16 cellular contexts compared by ENCODE assay signal in the genomic region with DNA sequence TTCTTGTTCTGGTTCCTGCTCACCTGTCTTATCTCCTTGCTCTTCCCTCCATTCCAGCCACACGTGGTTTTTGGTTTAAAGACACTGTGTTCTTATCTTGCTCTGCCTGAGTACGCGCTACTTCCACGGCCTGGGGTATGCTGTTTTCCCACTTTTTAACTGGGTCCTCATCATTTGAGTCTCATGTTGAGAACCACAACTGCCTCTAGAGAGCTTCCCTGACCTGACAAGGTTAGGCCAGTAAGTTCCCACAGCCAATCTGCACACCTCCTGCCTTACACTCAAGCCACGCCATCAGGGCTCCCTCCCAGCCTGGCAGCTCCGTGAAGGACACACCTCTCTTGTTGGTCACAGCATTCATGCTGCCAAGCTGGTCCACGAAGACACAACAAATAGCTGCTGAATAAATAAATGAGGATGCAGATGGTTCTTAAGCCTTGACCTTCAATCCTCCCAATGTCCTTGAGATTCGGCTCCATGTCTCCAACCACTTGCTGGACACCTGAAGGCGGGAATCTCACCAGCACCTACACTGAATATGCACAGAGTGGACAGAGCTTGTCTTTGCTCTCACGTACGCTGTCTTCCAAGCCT.
A peak's percentile ranks its signal among the peaks of the same experiment; 100 is the strongest.
DNase-seq lines count a peak whose midpoint lies in the region; ATAC-seq, FAIRE-seq and TF ChIP-seq lines count a peak whose summit lies in the region.
"Had no signal": no experiment of that assay in that cellular context is flagged by ENCODE, and none has a peak within 500 bp of the region (broad histone marks: within the 10 kb centered on the region; RNA-seq: fewer than 3 reads in every experiment).

No MANE protein-coding gene starts in this region.

- H3K27me3 Mint-ChIP-seq in activated B cell treated with CpG ODN at 0.5 μM for 24 hours: no peaks in the 10 kb centered on the region

- H3K4me1 ChIP-seq in H1 (replicated peaks in 1 of 4; ENCODE audit: control insufficient read depth in 3 of 4, insufficient read depth in 4 of 4, low read length in 3 of 4): peaks cover 0 to 8% (median 0%) of the 10 kb centered on the region in 4 experiments; a peak in 2 of 7 replicates
- peaks cover 14 to 28% (median 17%) of the 10 kb centered on the region in 4 donors for H3K4me1 ChIP-seq in upper lobe of left lung
- peaks cover 0 to 2% of the 10 kb centered on the region in 2 donors for H3K4me1 ChIP-seq in small intestine (ENCODE audit: control insufficient read depth in 2 of 2, insufficient read depth in 1 of 2, low read depth in 1 of 2, low read length in 1 of 2)

- 0 out of 2 replicates have a peak overlapping the region, but pooled peaks have one; percentile 19 for H2AK5ac ChIP-seq in H1 (ENCODE audit: low read depth, low read length)

- H3K56ac ChIP-seq in H1 (replicated peaks; ENCODE audit: insufficient read length, low read depth, low read length): no peak overlapping the region

- H3K9ac ChIP-seq in H1 (replicated peaks in 1 of 4; ENCODE audit: extremely low read depth in 1 of 4, low read depth in 3 of 4, low read length in 3 of 4): no peak overlapping the region

- no peak overlapping the region for H2AFZ ChIP-seq in H1 (ENCODE audit: low read length)

- H3K14ac ChIP-seq in H1 (ENCODE audit: insufficient read length): no peak overlapping the region

- H3K27ac ChIP-seq in H1 (ENCODE audit: low read depth, low read length) (no peak overlapping the region), upper lobe of left lung (peak overlapping the region in 3 of 4 donors; percentile 4 to 39 (median 28)), small intestine (ENCODE audit: low read depth in 1 of 2, low read length in 1 of 2) (no peak overlapping the region)
- H3K27ac ChIP-seq: pancreas, SJSA1, suprapubic skin had no signal

- no peaks in the 10 kb centered on the region for H4K20me1 ChIP-seq in H1 (replicated peaks in 1 of 2; ENCODE audit: control insufficient read depth in 1 of 2, insufficient read depth in 2 of 2, low read length in 2 of 2)

- H3K27me3 ChIP-seq in H1 (replicated peaks in 1 of 4; ENCODE audit: control insufficient read depth in 3 of 4, extremely low read depth in 1 of 4, insufficient read depth in 3 of 4, low read length in 3 of 4): no peaks in the 10 kb centered on the region
- H3K27me3 ChIP-seq in upper lobe of left lung: no peaks in the 10 kb centered on the region
- H3K27me3 ChIP-seq in small intestine (ENCODE audit: control insufficient read depth in 2 of 2, insufficient read depth in 2 of 2, low read length in 2 of 2): no peaks in the 10 kb centered on the region
- H3K27me3 ChIP-seq: pancreas, SJSA1, suprapubic skin had no signal

- H3K23me2 ChIP-seq in H1 (ENCODE audit: low read depth, low read length): no peaks in the 10 kb centered on the region

- peaks cover 82% of the 10 kb centered on the region for H3K36me3 Mint-ChIP-seq in activated B cell treated with CpG ODN at 0.5 μM for 24 hours (ENCODE audit: low read depth)

- H2BK5ac ChIP-seq in H1 (ENCODE audit: low read depth, low read length): no peak overlapping the region

- no peak overlapping the region for H2BK120ac ChIP-seq in H1 (replicated peaks; ENCODE audit: low read depth, low read length)

- TF ChIP-seq POLR2A in H1 (IDR thresholded peaks at IDR 0.05; ENCODE audit: control extremely low read depth in 1 of 2, low read depth in 2 of 2, low read length in 2 of 2): no peak
- no peak for TF ChIP-seq POLR2A in upper lobe of left lung (IDR thresholded peaks at IDR 0.05)

- H3K4me2 ChIP-seq in H1 (ENCODE audit: insufficient read depth in 1 of 2, low read depth in 2 of 2, low read length in 2 of 2): no peak overlapping the region

- no peaks in the 10 kb centered on the region; a peak in 1 of 4 replicates for H3K79me2 ChIP-seq in H1 (ENCODE audit: control insufficient read depth in 1 of 2, insufficient read depth in 2 of 2, low read length in 2 of 2)

- TF ChIP-seq CTCF in activated B cell treated with CpG ODN at 0.5 μM for 24 hours (IDR thresholded peaks at IDR 0.05): no peak
- TF ChIP-seq CTCF in H1 (IDR thresholded peaks at IDR 0.05; ENCODE audit: control extremely low read depth in 1 of 3, insufficient read depth in 1 of 3, low read depth in 1 of 3, low read length in 3 of 3): no peak
- TF ChIP-seq CTCF in upper lobe of left lung (IDR thresholded peaks at IDR 0.05): no peak

- CTCF ChIA-PET in activated B cell treated with CpG ODN at 0.5 μM for 24 hours (lab: Charles Lee) (interaction anchor here (1.1 to 1.2 kb wide), 2 partner anchors 24 to 39 kb away, joined by 3 to 4 read pairs; no protein-coding TSS in a partner anchor), H1 (lab: Charles Lee; ENCODE audit: partially characterized antibody) (interaction anchor here (0.9 to 5.7 kb wide), 5 partner anchors 13 to 48 kb away, joined by 4 to 20 read pairs (median 5); no protein-coding TSS in a partner anchor)

- H3K23ac ChIP-seq in H1 (ENCODE audit: insufficient read length): no peak overlapping the region

- ATAC-seq in left ventricle myocardium superior (peak; percentile 19), Right ventricle myocardium inferior (no peak), activated B cell treated with CpG ODN at 0.5 μM for 24 hours (ENCODE audit: low read depth) (no peak), upper lobe of left lung (ENCODE audit: low FRiP score in 2 of 2) (no peak)

- POLR2A ChIA-PET in activated B cell treated with CpG ODN at 0.5 μM for 24 hours (lab: Charles Lee): interaction anchor here (1.0 to 1.2 kb wide), 2 partner anchors 11 to 21 kb away, joined by 3 to 4 read pairs; no protein-coding TSS in a partner anchor
- POLR2A ChIA-PET in H1 (lab: Charles Lee; ENCODE audit: partially characterized antibody): interaction anchor here (0.6 kb wide), 1 partner anchor 52 kb away, joined by 3 read pairs; no protein-coding TSS in a partner anchor

- no peak overlapping the region for H2BK15ac ChIP-seq in H1 (ENCODE audit: low read length)

- no peak overlapping the region for H3K4me3 Mint-ChIP-seq in activated B cell treated with CpG ODN at 0.5 μM for 24 hours

- no peak for TF ChIP-seq RAD21 in H1 (IDR thresholded peaks at IDR 0.05 in 1 of 2, conservative IDR thresholded peaks at IDR 0.05 in 1 of 2; ENCODE audit: low read depth in 2 of 2, low read length in 2 of 2)

- H3K36me3 ChIP-seq in H1 (ENCODE audit: control insufficient read depth in 2 of 4, insufficient read depth in 4 of 4, low read length in 3 of 4) (no peaks in the 10 kb centered on the region), upper lobe of left lung (peaks cover 0 to 33% (median 6%) of the 10 kb centered on the region in 4 donors), small intestine (ENCODE audit: control insufficient read depth in 2 of 2, insufficient read depth in 2 of 2, low read length in 2 of 2) (no peaks in the 10 kb centered on the region)
- H3K36me3 ChIP-seq: pancreas had no signal

- H4K8ac ChIP-seq in H1 (ENCODE audit: extremely low read depth, insufficient read depth, low read length): no peak overlapping the region

- WGBS in H1 (ENCODE audit: extremely low coverage in 1 of 2, insufficient coverage in 1 of 2, insufficient read length in 1 of 2, insufficient replicate concordance in 2 of 2, low coverage in 1 of 2, low lambda C conversion rate in 2 of 2, missing lambda C conversion rate in 1 of 2), 2 experiments: 91% methylated on average over 11 of the region's 11 CpGs; no CpG with 5 or more reads in 1 of the 2 experiments
- WGBS in upper lobe of left lung, 2 donors: 87 to 89% methylated on average over 11 of the region's 11 CpGs
- 76 to 88% (median 79%) methylated on average over 11 of the region's 11 CpGs for WGBS in small intestine, 3 donors

- DNase-seq in left ventricle myocardium superior: no peak
- DNase-seq in Right ventricle myocardium inferior (ENCODE audit: missing footprints): no peak
- no peak for DNase-seq in activated B cell treated with CpG ODN at 0.5 μM for 24 hours
- DNase-seq in H1 (ENCODE audit: low read depth in 1 of 2, low spot score in 2 of 2): no peak
- DNase-seq in upper lobe of left lung: no peak
- no peak for DNase-seq in NCI-H1105 (lab: John Stamatoyannopoulos, UW)
- no peak for DNase-seq in small intestine
- DNase-seq in 8988T: no peak
- DNase-seq: activated gamma-delta T cell, DMS79, H7 had no signal

- H3K4me3 ChIP-seq in H1 (ENCODE audit: extremely low read depth in 1 of 4, insufficient read depth in 2 of 4, low read depth in 3 of 4, low read length in 4 of 4): no peak overlapping the region
- H3K4me3 ChIP-seq in upper lobe of left lung: no peak overlapping the region
- H3K4me3 ChIP-seq in small intestine (ENCODE audit: low read depth in 1 of 2, low read length in 2 of 2): no peak overlapping the region
- H3K4me3 ChIP-seq: pancreas, SJSA1, suprapubic skin had no signal

- no peak for FAIRE-seq in H1 (lab: Jason Lieb, UNC)
- FAIRE-seq in small intestine (lab: Jason Lieb, UNC): no peak
- FAIRE-seq: endometrium, frontal cortex, pancreas had no signal

- no peak for TF ChIP-seq EP300 in H1 (IDR thresholded peaks at IDR 0.05; ENCODE audit: borderline replicate concordance in 1 of 2, low read depth in 2 of 2, low read length in 2 of 2)
- TF ChIP-seq EP300 in upper lobe of left lung (IDR thresholded peaks at IDR 0.05): no peak

- H3K18ac ChIP-seq in H1 (ENCODE audit: extremely low read depth, low read length): no peak overlapping the region

- no peaks in the 10 kb centered on the region for H3K9me3 Mint-ChIP-seq in activated B cell treated with CpG ODN at 0.5 μM for 24 hours

- H2BK20ac ChIP-seq in H1 (ENCODE audit: low read length): no peak overlapping the region

- peaks cover 71% of the 10 kb centered on the region for H3K4me1 Mint-ChIP-seq in activated B cell treated with CpG ODN at 0.5 μM for 24 hours

- H3K27ac Mint-ChIP-seq in activated B cell treated with CpG ODN at 0.5 μM for 24 hours: peak overlapping the region; percentile 26

- intact Hi-C loops in left ventricle myocardium superior (cut with micrococcal nuclease) (no loop called here), Right ventricle myocardium inferior (cut with DNase I) (no loop called here), activated B cell treated with CpG ODN at 0.5 μM for 24 hours (cut with micrococcal nuclease) (no loop called here)

- no peak overlapping the region for H3K4ac ChIP-seq in H1 (replicated peaks; ENCODE audit: insufficient read length, low read depth, low read length)

- H4K91ac ChIP-seq in H1 (replicated peaks; ENCODE audit: insufficient read length, low read length): no peak overlapping the region

- H3K9me3 ChIP-seq in H1 (ENCODE audit: insufficient read depth in 2 of 2, low read depth in 1 of 2, low read length in 1 of 2) (no peaks in the 10 kb centered on the region), upper lobe of left lung (no peaks in the 10 kb centered on the region), small intestine (ENCODE audit: control insufficient read depth, low read depth) (no peaks in the 10 kb centered on the region)
- H3K9me3 ChIP-seq: pancreas, SJSA1, suprapubic skin had no signal

- no peak overlapping the region for H4K5ac ChIP-seq in H1 (ENCODE audit: insufficient read length, low read depth, low read length)

- H2BK12ac ChIP-seq in H1 (ENCODE audit: low read depth, low read length): no peak overlapping the region

- no peaks in the 10 kb centered on the region; the same call in 1 of the 2 replicates for H3K79me1 ChIP-seq in H1 (ENCODE audit: low read depth, low read length)

TF ChIP-seq in H1, 55 proteins besides CTCF, POLR2A, EP300 and RAD21 (continues in another document):
- TF ChIP-seq MAFK (IDR thresholded peaks at IDR 0.05; ENCODE audit: low read depth, low read length) (no peak), CBX8 (IDR thresholded peaks at IDR 0.05; ENCODE audit: borderline replicate concordance, low read depth, low read length) (no peak), TBP (IDR thresholded peaks at IDR 0.05; ENCODE audit: low read depth, low read length) (no peak)

Comparison
In these comparisons a context has a peak if more than half of its experiments do, and no peak if none do; other contexts are left out.
1. H3K27ac ChIP-seq: peak in upper lobe of left lung (3 of 4); none in H1 (single experiment) and small intestine (0 of 2).